In the genomic region with DNA sequence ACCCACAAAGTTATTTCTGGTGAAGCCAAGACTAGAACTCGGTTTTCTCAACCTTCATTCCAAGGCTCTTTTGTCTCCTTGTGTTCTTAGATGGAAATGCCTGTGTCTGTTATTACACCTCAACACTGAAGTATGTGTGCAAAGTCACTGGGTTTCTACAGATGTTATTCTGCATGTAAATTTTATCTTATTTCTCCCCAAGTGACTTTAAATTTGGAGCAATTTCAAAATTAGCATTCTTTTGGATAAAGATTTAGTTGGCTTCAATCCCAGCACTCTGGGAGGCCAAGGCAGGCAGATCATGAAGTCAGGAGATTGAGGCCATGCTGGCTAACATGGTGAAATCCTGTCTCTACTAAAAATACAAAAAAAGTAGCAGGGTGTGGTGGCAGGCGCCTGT, we compare ENCODE assay signal across 15 cellular contexts.
A peak's percentile ranks its signal among the peaks of the same experiment; 100 is the strongest.
DNase-seq lines count a peak whose midpoint lies in the region; ATAC-seq and TF ChIP-seq lines count a peak whose summit lies in the region.
"Had no signal": no experiment of that assay in that cellular context is flagged by ENCODE, and none has a peak within 500 bp of the region (broad histone marks: within the 10 kb centered on the region; RNA-seq: fewer than 3 reads in every experiment).

No MANE protein-coding gene starts in this region.

- H3K27me3 ChIP-seq in rectal smooth muscle tissue (ENCODE audit: control insufficient read depth, insufficient read depth, low read length) (no peaks in the 10 kb centered on the region), BE2C (no peaks in the 10 kb centered on the region)
- H3K27me3 ChIP-seq: ovary had no signal

- no peaks in the 10 kb centered on the region for H3K27me3 Mint-ChIP-seq in T-helper 17 cell
- H3K27me3 Mint-ChIP-seq: CD8-positive, alpha-beta memory T cell; central memory CD8-positive, alpha-beta T cell had no signal

- peak overlapping the region; percentile 60 for H3K27ac ChIP-seq in rectal smooth muscle tissue (ENCODE audit: low read depth, low read length)
- H3K27ac ChIP-seq: ovary had no signal

- no peaks in the 10 kb centered on the region for H3K36me3 Mint-ChIP-seq in T-helper 17 cell (ENCODE audit: low read depth)

- H3K4me1 ChIP-seq in rectal smooth muscle tissue (ENCODE audit: control insufficient read depth, insufficient read depth, low read length) (peaks cover 17% of the 10 kb centered on the region), BE2C (peaks cover 27% of the 10 kb centered on the region)

- peak overlapping the region; percentile 83 for H3K27ac Mint-ChIP-seq in T-helper 17 cell

- no peak overlapping the region for H3K4me3 ChIP-seq in rectal smooth muscle tissue (ENCODE audit: low read length)
- no peak overlapping the region for H3K4me3 ChIP-seq in BE2C (ENCODE audit: low read depth, low read length)
- H3K4me3 ChIP-seq: ovary had no signal

- no peak overlapping the region for H3K4me3 Mint-ChIP-seq in T-helper 17 cell
- H3K4me3 Mint-ChIP-seq: CD8-positive, alpha-beta memory T cell; central memory CD8-positive, alpha-beta T cell had no signal

- H3K36me3 ChIP-seq in rectal smooth muscle tissue (ENCODE audit: control insufficient read depth, insufficient read depth, low read length) = no peaks in the 10 kb centered on the region
- H3K36me3 ChIP-seq in BE2C = no peaks in the 10 kb centered on the region
- H3K36me3 ChIP-seq: ovary had no signal

- H3K9ac ChIP-seq in rectal smooth muscle tissue (ENCODE audit: low read length) = no peak overlapping the region

- H3K4me1 Mint-ChIP-seq in T-helper 17 cell = peaks cover 21% of the 10 kb centered on the region

- ATAC-seq in T-helper 17 cell = no peak
- ATAC-seq: esophagus mucosa had no signal

- H3K9me3 ChIP-seq in T-helper 17 cell (ENCODE audit: control insufficient read depth, low read length, poor library complexity, severe bottlenecking) = no peaks in the 10 kb centered on the region
- H3K9me3 ChIP-seq in BE2C = no peaks in the 10 kb centered on the region
- H3K9me3 ChIP-seq: ovary had no signal

- DNase-seq in ELR (ENCODE audit: low read depth) (peak; percentile 39), T-helper 17 cell (no peak), fibroblast of the conjunctiva (ENCODE audit: low read depth) (peak; percentile 71), BE2C (no peak), NCI-H187 (lab: John Stamatoyannopoulos, UW) (no peak), DMS114 treated with DMSO at 0.1 percent for 48 hours (lab: John Stamatoyannopoulos, UW; ENCODE audit: unreplicated experiment) (no peak), superior temporal gyrus (ENCODE audit: extremely low spot score) (no peak)
- DNase-seq: activated CD4-positive, CD25-positive, alpha-beta regulatory T cell; CD8-positive, alpha-beta memory T cell; NCI-H1417 treated with DMSO at 0.1 percent for 48 hours; ovary; stimulated activated CD4-positive, alpha-beta T cell treated with anti-CD3 and anti-CD28 coated beads, Interleukin-4, amount 100 ng/mL, for 24 hours had no signal

- TF ChIP-seq CTCF in BE2C (IDR thresholded peaks at IDR 0.05; ENCODE audit: low read depth, low read length) = no peak

Comparison
In these comparisons a context has a peak if more than half of its experiments do, and no peak if none do; other contexts are left out.
1. DNase-seq: peak in ELR (single experiment) and fibroblast of the conjunctiva (single experiment); none in T-helper 17 cell (0 of 3), BE2C (single experiment), NCI-H187 (0 of 2), DMS114 treated with DMSO at 0.1 percent for 48 hours (single experiment) and superior temporal gyrus (single experiment).